Comparison of ENCODE assay signal across 19 cellular contexts in the genomic region with DNA sequence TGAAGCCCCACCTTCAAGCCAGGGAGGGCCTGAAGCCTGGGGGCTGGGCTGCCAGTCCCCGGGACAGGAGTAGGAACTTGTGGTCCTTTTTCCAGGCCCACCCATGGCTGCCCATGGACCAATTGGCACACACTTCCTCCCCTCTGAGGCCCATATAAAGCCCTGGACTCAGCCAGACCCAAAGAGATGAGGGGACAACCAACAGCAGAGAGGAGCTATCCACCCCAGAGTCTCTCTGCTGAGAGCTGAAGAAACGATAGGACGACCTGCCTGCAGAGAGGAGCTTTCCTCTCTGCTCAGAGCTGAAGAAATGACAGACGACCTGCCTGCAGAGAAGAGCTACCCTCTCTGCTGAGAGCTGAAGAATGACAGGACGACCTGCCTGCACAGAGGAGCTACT. TPM values are rescaled to one million over a fixed set of nuclear protein-coding genes. Genes with fewer than 3 reads are reported as not detected.
DNase-seq lines count a peak whose midpoint lies in the region; ATAC-seq and TF ChIP-seq lines count a peak whose summit lies in the region.
"Had no signal": no experiment of that assay in that cellular context is flagged by ENCODE, and none has a peak within 500 bp of the region (broad histone marks: within the 10 kb centered on the region; RNA-seq: fewer than 3 reads in every experiment).

No MANE protein-coding gene starts in this region.

- H3K27ac Mint-ChIP-seq in IgD-negative memory B cell = peak overlapping the region; percentile 81 to 91 (median 90)
- no peak overlapping the region for H3K27ac Mint-ChIP-seq in activated CD4-positive, alpha-beta T cell treated with anti-CD3 and anti-CD28 coated beads, Interleukin-2, amount 10 ng/mL, durations not matched to agents 7 days and 5 days
- H3K27ac Mint-ChIP-seq in activated T-cell treated with anti-CD3 and anti-CD28 coated beads, Interleukin-2, amount 50 U/mL, for 72 hours = no peak overlapping the region
- H3K27ac Mint-ChIP-seq: CD14-positive monocyte had no signal

- H3F3A ChIP-seq in DOHH2 (ENCODE audit: control insufficient read depth, insufficient read depth) = peaks cover 49% of the 10 kb centered on the region
- peaks cover 73% of the 10 kb centered on the region for H3F3A ChIP-seq in SU-DHL-6 (ENCODE audit: insufficient read depth)

- H2AFZ ChIP-seq in SU-DHL-6 (ENCODE audit: low read depth, low read length, severe bottlenecking) = no peak overlapping the region
- H2AFZ ChIP-seq: PC-9 had no signal

- H3K4me1 Mint-ChIP-seq in IgD-negative memory B cell = peaks cover 43 to 56% (median 50%) of the 10 kb centered on the region in 3 donors
- peaks cover 34% of the 10 kb centered on the region for H3K4me1 Mint-ChIP-seq in activated CD4-positive, alpha-beta T cell treated with anti-CD3 and anti-CD28 coated beads, Interleukin-2, amount 10 ng/mL, durations not matched to agents 7 days and 5 days
- peaks cover 45% of the 10 kb centered on the region for H3K4me1 Mint-ChIP-seq in activated T-cell treated with anti-CD3 and anti-CD28 coated beads, Interleukin-2, amount 50 U/mL, for 72 hours (ENCODE audit: low read depth)

- H3K4me3 ChIP-seq in DOHH2 (ENCODE audit: low read length) (peak overlapping the region; percentile 77), SU-DHL-6 (ENCODE audit: insufficient read depth, low read length, poor library complexity, severe bottlenecking) (no peak overlapping the region), mucosa of descending colon (no peak overlapping the region)
- H3K4me3 ChIP-seq: HAP-1, PC-9 had no signal

- H3K27me3 Mint-ChIP-seq in IgD-negative memory B cell = no peaks in the 10 kb centered on the region
- no peaks in the 10 kb centered on the region for H3K27me3 Mint-ChIP-seq in activated CD4-positive, alpha-beta T cell treated with anti-CD3 and anti-CD28 coated beads, Interleukin-2, amount 10 ng/mL, durations not matched to agents 7 days and 5 days
- no peaks in the 10 kb centered on the region for H3K27me3 Mint-ChIP-seq in activated T-cell treated with anti-CD3 and anti-CD28 coated beads, Interleukin-2, amount 50 U/mL, for 72 hours (ENCODE audit: low read depth)

- ATAC-seq in mucosa of descending colon = peak; percentile 20
- ATAC-seq in left lobe of liver = no peak
- ATAC-seq in HG02970 (IDR thresholded peaks at IDR 0.05; ENCODE audit: low FRiP score, unreplicated experiment) = no peak
- ATAC-seq in activated T-cell treated with anti-CD3 and anti-CD28 coated beads, Interleukin-2, amount 50 U/mL, for 72 hours (replicated peaks in 1 of 2) = no peak
- ATAC-seq: SK-N-SH treated with all-trans-retinoic acid at 6 μM for 48 hours had no signal

- H3K79me2 ChIP-seq in DOHH2 (ENCODE audit: control insufficient read depth, low read length) = peaks cover 43% of the 10 kb centered on the region
- peaks cover 11% of the 10 kb centered on the region; the same call in 1 of the 2 replicates for H3K79me2 ChIP-seq in SU-DHL-6 (ENCODE audit: insufficient read depth, low read length)

- intact Hi-C loops in mucosa of descending colon (cut with DNase I, micrococcal nuclease) = no loop called here

- peak overlapping the region; percentile 67 for H3K9ac ChIP-seq in SU-DHL-6 (ENCODE audit: low read length)
- H3K9ac ChIP-seq: KMS-11 had no signal

- no peaks in the 10 kb centered on the region for H3K36me3 Mint-ChIP-seq in IgD-negative memory B cell
- H3K36me3 Mint-ChIP-seq in activated CD4-positive, alpha-beta T cell treated with anti-CD3 and anti-CD28 coated beads, Interleukin-2, amount 10 ng/mL, durations not matched to agents 7 days and 5 days (ENCODE audit: low read depth) = peaks cover 11% of the 10 kb centered on the region
- no peaks in the 10 kb centered on the region for H3K36me3 Mint-ChIP-seq in activated T-cell treated with anti-CD3 and anti-CD28 coated beads, Interleukin-2, amount 50 U/mL, for 72 hours (ENCODE audit: insufficient read depth in 2 of 2)

- H3K36me3 ChIP-seq in DOHH2 (ENCODE audit: control insufficient read depth, low read length) = peaks cover 7% of the 10 kb centered on the region
- H3K36me3 ChIP-seq in SU-DHL-6 (ENCODE audit: low read length) = no peaks in the 10 kb centered on the region
- H3K36me3 ChIP-seq in mucosa of descending colon (ENCODE audit: low read depth) = no peaks in the 10 kb centered on the region
- H3K36me3 ChIP-seq: HAP-1 had no signal

- H3K4me3 Mint-ChIP-seq in IgD-negative memory B cell = peak overlapping the region in 1 of 4 donors; percentile 87
- H3K4me3 Mint-ChIP-seq in activated CD4-positive, alpha-beta T cell treated with anti-CD3 and anti-CD28 coated beads, Interleukin-2, amount 10 ng/mL, durations not matched to agents 7 days and 5 days = no peak overlapping the region
- no peak overlapping the region for H3K4me3 Mint-ChIP-seq in activated T-cell treated with anti-CD3 and anti-CD28 coated beads, Interleukin-2, amount 50 U/mL, for 72 hours
- H3K4me3 Mint-ChIP-seq: CD14-positive monocyte had no signal

- TF ChIP-seq CTCF in DOHH2 (IDR thresholded peaks at IDR 0.05; ENCODE audit: low read depth, low read length, poor library complexity, severe bottlenecking) (no peak), SU-DHL-6 (IDR thresholded peaks at IDR 0.05; ENCODE audit: insufficient read depth, low read length, poor library complexity, severe bottlenecking) (no peak), mucosa of descending colon (IDR thresholded peaks at IDR 0.05) (no peak)

- H3K4me2 ChIP-seq in DOHH2 (ENCODE audit: low read length) (peak overlapping the region; percentile 98), SU-DHL-6 (ENCODE audit: low read depth, low read length, poor library complexity, severe bottlenecking) (peak overlapping the region; percentile 76)
- H3K4me2 ChIP-seq: KMS-11, PC-9 had no signal

- no peaks in the 10 kb centered on the region for H3K9me3 Mint-ChIP-seq in IgD-negative memory B cell
- H3K9me3 Mint-ChIP-seq in activated CD4-positive, alpha-beta T cell treated with anti-CD3 and anti-CD28 coated beads, Interleukin-2, amount 10 ng/mL, durations not matched to agents 7 days and 5 days = no peaks in the 10 kb centered on the region
- H3K9me3 Mint-ChIP-seq in activated T-cell treated with anti-CD3 and anti-CD28 coated beads, Interleukin-2, amount 50 U/mL, for 72 hours = no peaks in the 10 kb centered on the region

- no peak for DNase-seq in mucosa of descending colon
- DNase-seq in activated CD4-positive, alpha-beta T cell treated with anti-CD3 and anti-CD28 coated beads, Interleukin-2, amount 10 ng/mL, durations not matched to agents 7 days and 5 days = no peak
- no peak for DNase-seq in left lobe of liver (ENCODE audit: low spot score)
- DNase-seq in activated T-cell treated with anti-CD3 and anti-CD28 coated beads, Interleukin-2, amount 50 U/mL, for 72 hours = no peak
- DNase-seq: EL, NCI-H1694, NCI-H2081, NCI-H2171, NCI-H446, NCI-H526, PC-9 had no signal

- POLR2A ChIA-PET in activated CD4-positive, alpha-beta T cell treated with anti-CD3 and anti-CD28 coated beads, Interleukin-2, amount 10 ng/mL, durations not matched to agents 7 days and 5 days (lab: Charles Lee) = interaction anchor here (1.1 kb wide), 1 partner anchor 8 kb away, joined by 3 read pairs; no protein-coding TSS in a partner anchor

- no peaks in the 10 kb centered on the region for H3K9me3 ChIP-seq in DOHH2 (ENCODE audit: control insufficient read depth, insufficient read depth, low read length)
- no peaks in the 10 kb centered on the region for H3K9me3 ChIP-seq in SU-DHL-6 (ENCODE audit: insufficient read depth, low read length)
- H3K9me3 ChIP-seq in mucosa of descending colon = no peaks in the 10 kb centered on the region
- H3K9me3 ChIP-seq: HAP-1 had no signal

- no peaks in the 10 kb centered on the region for H3K27me3 ChIP-seq in DOHH2 (ENCODE audit: control insufficient read depth, low read length)
- H3K27me3 ChIP-seq in SU-DHL-6 (ENCODE audit: low read length) = no peaks in the 10 kb centered on the region

- H3K9me2 ChIP-seq in DOHH2 (replicated peaks; ENCODE audit: control insufficient read depth, low read length) (no peaks in the 10 kb centered on the region), SU-DHL-6 (replicated peaks; ENCODE audit: insufficient read depth, low read length) (no peaks in the 10 kb centered on the region)

- CTCF ChIA-PET in activated CD4-positive, alpha-beta T cell treated with anti-CD3 and anti-CD28 coated beads, Interleukin-2, amount 10 ng/mL, durations not matched to agents 7 days and 5 days (lab: Charles Lee) = interaction anchor here (1.0 to 1.3 kb wide), 4 partner anchors 16 to 26 kb away, joined by 3 to 5 read pairs (median 3); no protein-coding TSS in a partner anchor

- H3K27ac ChIP-seq in DOHH2 (ENCODE audit: low read depth, low read length) = peak overlapping the region; percentile 93
- H3K27ac ChIP-seq in SU-DHL-6 (ENCODE audit: low read depth, low read length) = peak overlapping the region; percentile 96
- H3K27ac ChIP-seq: KMS-11, PC-9 had no signal

- peaks cover 96% of the 10 kb centered on the region for H3K4me1 ChIP-seq in DOHH2 (ENCODE audit: control insufficient read depth, low read length)
- H3K4me1 ChIP-seq in mucosa of descending colon (ENCODE audit: low read depth) = peaks cover 3% of the 10 kb centered on the region
- H3K4me1 ChIP-seq: HAP-1 had no signal

- H4K20me1 ChIP-seq in DOHH2 (ENCODE audit: control insufficient read depth, insufficient read depth, low read depth, low read length) (no peaks in the 10 kb centered on the region), SU-DHL-6 (ENCODE audit: low read depth, low read length) (no peaks in the 10 kb centered on the region)

RNA-seq across cellular contexts. Expression of gene PEX13, which starts 43.8 kb away (rescaled TPM):
- polyA plus RNA-seq in IgD-negative memory B cell = 10.0 TPM
- 10 to 100 TPM; 24.9 to 34.9 (median 28.9) TPM for total RNA-seq in mucosa of descending colon
- total RNA-seq in activated CD4-positive, alpha-beta T cell treated with anti-CD3 and anti-CD28 coated beads, Interleukin-2, amount 10 ng/mL, durations not matched to agents 7 days and 5 days = 10 to 100 TPM; 14.3 to 14.5 TPM
- total RNA-seq in left lobe of liver = 22.3 TPM
- 10 to 100 TPM; 19.4 to 27.1 TPM for total RNA-seq in activated T-cell treated with anti-CD3 and anti-CD28 coated beads, Interleukin-2, amount 50 U/mL, for 72 hours

RNA-seq across cellular contexts. Expression of gene PUS10, which starts 44.4 kb away (rescaled TPM):
- polyA plus RNA-seq in IgD-negative memory B cell = 6.8 TPM
- 10 to 100 TPM in 2 of 3 donors, 1 to 10 TPM in 1; 7.3 to 14.6 (median 12.8) TPM for total RNA-seq in mucosa of descending colon
- total RNA-seq in activated CD4-positive, alpha-beta T cell treated with anti-CD3 and anti-CD28 coated beads, Interleukin-2, amount 10 ng/mL, durations not matched to agents 7 days and 5 days = 1 to 10 TPM; 5.7 to 8.8 TPM
- 9.8 TPM for total RNA-seq in left lobe of liver
- total RNA-seq in activated T-cell treated with anti-CD3 and anti-CD28 coated beads, Interleukin-2, amount 50 U/mL, for 72 hours = 10 to 100 TPM in 1 of 2 donors, 1 to 10 TPM in 1; 9.7 to 11.9 TPM

Comparison
In these comparisons a context has a peak if more than half of its experiments do, and no peak if none do; other contexts are left out.
1. H3K27ac Mint-ChIP-seq: peak in IgD-negative memory B cell (3 of 3); none in activated CD4-positive, alpha-beta T cell treated with anti-CD3 and anti-CD28 coated beads, Interleukin-2, amount 10 ng/mL, durations not matched to agents 7 days and 5 days (single experiment) and activated T-cell treated with anti-CD3 and anti-CD28 coated beads, Interleukin-2, amount 50 U/mL, for 72 hours (single experiment).